Comparison of ENCODE assay signal across 10 cellular contexts in genomic region chr4:39490322-39490721, GRCh38.
"Had no signal": no experiment of that assay in that cellular context is flagged by ENCODE, and none has a peak within 500 bp of the region (broad histone marks: within the 10 kb centered on the region; RNA-seq: fewer than 3 reads in every experiment).

No MANE protein-coding gene starts in this region.

- H3K9me3 ChIP-seq: HAP-1 had no signal

- H3K4me2 ChIP-seq: GM23338 had no signal

- H3K27ac ChIP-seq: GM23248 had no signal

- H3K4me3 ChIP-seq: GM23248, GM23338, HAP-1 had no signal

- H3K4me1 ChIP-seq: HAP-1 had no signal

- H3K27ac Mint-ChIP-seq: GM23338, HFFc6 had no signal

- H3K9ac ChIP-seq: GM23248 had no signal

- ATAC-seq: GM23338, HCT116 had no signal

- H3K9me3 Mint-ChIP-seq: GM23338, HFFc6 had no signal

- H3K36me3 ChIP-seq: HAP-1 had no signal

- DNase-seq: GM23248, GOT3, H7, HCEC 1CT, HFFc6 had no signal

- H2AFZ ChIP-seq: GM23248, GM23338 had no signal

- H3K4me1 Mint-ChIP-seq: GM23338 had no signal

- FAIRE-seq: H1, H54 had no signal

- H3K4me3 Mint-ChIP-seq: GM23338, HFFc6 had no signal
